9 cellular contexts compared by ENCODE assay signal in genomic region chr7:17532861-17533404, GRCh38.
A peak's percentile ranks its signal among the peaks of the same experiment; 100 is the strongest.
DNase-seq lines count a peak whose midpoint lies in the region; ATAC-seq and TF ChIP-seq lines count a peak whose summit lies in the region.
"Had no signal": no experiment of that assay in that cellular context is flagged by ENCODE, and none has a peak within 500 bp of the region (broad histone marks: within the 10 kb centered on the region; RNA-seq: fewer than 3 reads in every experiment).

No MANE protein-coding gene starts in this region.

- no peaks in the 10 kb centered on the region for H3K36me3 ChIP-seq in stomach

- DNase-seq in HPDE6-E6E7 (ENCODE audit: extremely low spot score), result peak; percentile 82
- peak; percentile 71 for DNase-seq in RWPE1 (ENCODE audit: low spot score)
- DNase-seq in fibroblast of mammary gland (ENCODE audit: low read depth), result peak; percentile 99
- no peak for DNase-seq in stomach
- no peak for DNase-seq in NCI-H1694 treated with DMSO at 0.1 percent for 48 hours (lab: John Stamatoyannopoulos, UW)
- DNase-seq: immature natural killer cell, NCI-H1417 treated with DMSO at 0.1 percent for 48 hours had no signal

- POLR2A ChIA-PET in RWPE1 (lab: Yijun Ruan, JAX; ENCODE audit: low non-redundant PET), result no interaction called here

- intact Hi-C loops in stomach (cut with DNase I; ENCODE audit: low total_unique reads), result no loop called here

- no peak for TF ChIP-seq CTCF in RWPE1 (conservative IDR thresholded peaks at IDR 0.05; ENCODE audit: low read depth)
- no peak for TF ChIP-seq CTCF in fibroblast of mammary gland (conservative IDR thresholded peaks at IDR 0.05; ENCODE audit: control insufficient read depth, insufficient read depth, low read depth, low read length)
- TF ChIP-seq CTCF in stomach (IDR thresholded peaks at IDR 0.05), result no peak

- ATAC-seq in GM18858 (IDR thresholded peaks at IDR 0.05; ENCODE audit: unreplicated experiment), result no peak
- no peak for ATAC-seq in GM21786 (IDR thresholded peaks at IDR 0.05; ENCODE audit: unreplicated experiment)

- no peak for TF ChIP-seq EP300 in stomach (IDR thresholded peaks at IDR 0.05)

- WGBS in stomach, 5 donors, result 58 to 76% (median 66%) methylated on average over 2 of the region's 2 CpGs

- no peaks in the 10 kb centered on the region for H3K27me3 ChIP-seq in stomach

- no peak for TF ChIP-seq POLR2A in stomach (IDR thresholded peaks at IDR 0.05)

- H3K4me3 ChIP-seq in fibroblast of mammary gland (ENCODE audit: control insufficient read depth, low read depth, low read length), result no peak overlapping the region
- H3K4me3 ChIP-seq in stomach, result no peak overlapping the region

- H3K4me1 ChIP-seq in stomach, result peaks cover 0 to 21% (median 5%) of the 10 kb centered on the region in 4 donors

- CTCF ChIA-PET in RWPE1 (lab: Yijun Ruan, JAX), result interaction anchor here (0.6 to 1.0 kb wide), 3 partner anchors 21 to 625 kb away, joined by 3 to 5 read pairs (median 4); no protein-coding TSS in a partner anchor

- H3K27ac ChIP-seq in RWPE1 (no peak overlapping the region), stomach (peak overlapping the region in 4 of 5 donors; percentile 27 to 77 (median 58))

- no peaks in the 10 kb centered on the region for H3K9me3 ChIP-seq in stomach

Comparison
In these comparisons a context has a peak if more than half of its experiments do, and no peak if none do; other contexts are left out.
1. DNase-seq: peak in HPDE6-E6E7 (single experiment), RWPE1 (single experiment) and fibroblast of mammary gland (single experiment); none in stomach (single experiment) and NCI-H1694 treated with DMSO at 0.1 percent for 48 hours (single experiment).